ENCODE assay signal across 8 cellular contexts in genomic region chr6:26286168-26286854, GRCh38.
DNase-seq lines count a peak whose midpoint lies in the region; ATAC-seq, FAIRE-seq and TF ChIP-seq lines count a peak whose summit lies in the region.

No MANE protein-coding gene starts in this region.

- peak; percentile 46 for DNase-seq in AG20443 (ENCODE audit: low spot score)
- DNase-seq in NCI-H82 treated with DMSO at 0.1 percent for 48 hours (lab: John Stamatoyannopoulos, UW; ENCODE audit: unreplicated experiment): peak; percentile 66
- DNase-seq in activated CD8-positive, alpha-beta T cell treated with anti-CD3 and anti-CD28 coated beads for 36 hours: peak; percentile 76
- DNase-seq in mesendoderm: peak; percentile 62
- DNase-seq in stimulated activated CD8-positive, alpha-beta memory T cell treated with anti-CD3 and anti-CD28 coated beads, Interleukin-4, amount 100 ng/mL, for 24 hours (ENCODE audit: low read depth): peak; percentile 53
- no peak for DNase-seq in D721Med (ENCODE audit: insufficient read length, low spot score)

- CTCF ChIA-PET in activated CD8-positive, alpha-beta T cell treated with anti-CD3 and anti-CD28 coated beads for 36 hours (lab: Charles Lee): interaction anchor here (2.0 to 2.6 kb wide), 2 partner anchors 12 to 36 kb away, joined by 4 to 22 read pairs; a partner anchor contains a TSS

- peaks cover 2% of the 10 kb centered on the region for H3K27me3 Mint-ChIP-seq in activated CD8-positive, alpha-beta T cell treated with anti-CD3 and anti-CD28 coated beads for 36 hours

- H3K4me1 ChIP-seq in ectodermal cell (ENCODE audit: control insufficient read depth, insufficient read depth, low read length) (no peaks in the 10 kb centered on the region), mesendoderm (ENCODE audit: control insufficient read depth, low read depth, low read length) (no peaks in the 10 kb centered on the region)

- peak overlapping the region; percentile 74 for H2BK5ac ChIP-seq in mesendoderm (ENCODE audit: low read length)

- H3K23ac ChIP-seq in mesendoderm (ENCODE audit: low read length): no peak overlapping the region

- no peak overlapping the region for H4K5ac ChIP-seq in mesendoderm (ENCODE audit: low read length)

- peak overlapping the region; percentile 98 for H3K9ac ChIP-seq in mesendoderm (ENCODE audit: low read length)

- H3K36me3 Mint-ChIP-seq in activated CD8-positive, alpha-beta T cell treated with anti-CD3 and anti-CD28 coated beads for 36 hours (ENCODE audit: low read depth): peaks cover 3% of the 10 kb centered on the region

- H4K8ac ChIP-seq in mesendoderm (ENCODE audit: low read depth, low read length): peak overlapping the region; percentile 30

- POLR2A ChIA-PET in activated CD8-positive, alpha-beta T cell treated with anti-CD3 and anti-CD28 coated beads for 36 hours (lab: Charles Lee): interaction anchor here (1.0 to 6.1 kb wide), 15 partner anchors 13 to 1586 kb away, joined by 3 to 242 read pairs (median 18); a partner anchor contains a TSS

- H3K4ac ChIP-seq in mesendoderm (ENCODE audit: low read depth, low read length): peak overlapping the region; percentile 71

- H3K4me3 Mint-ChIP-seq in activated CD8-positive, alpha-beta T cell treated with anti-CD3 and anti-CD28 coated beads for 36 hours: peak overlapping the region; percentile 88

- H2BK15ac ChIP-seq in mesendoderm (replicated peaks; ENCODE audit: low read depth): no peak overlapping the region

- no peaks in the 10 kb centered on the region for H3K27me3 ChIP-seq in ectodermal cell (ENCODE audit: control insufficient read depth, insufficient read depth, low read length, poor library complexity, severe bottlenecking)
- no peaks in the 10 kb centered on the region for H3K27me3 ChIP-seq in mesendoderm (ENCODE audit: insufficient read depth, low read length, poor library complexity)

- no peaks in the 10 kb centered on the region for H3K9me3 ChIP-seq in ectodermal cell (ENCODE audit: control insufficient read depth, low read length)

- H3K27ac ChIP-seq in ectodermal cell (ENCODE audit: insufficient read depth, low read depth, low read length, poor library complexity, severe bottlenecking): peak overlapping the region; percentile 96
- H3K27ac ChIP-seq in mesendoderm (ENCODE audit: low read depth, low read length): peak overlapping the region; percentile 74

- FAIRE-seq in D721Med (lab: Jason Lieb, UNC): no peak

- intact Hi-C loops in activated CD8-positive, alpha-beta T cell treated with anti-CD3 and anti-CD28 coated beads for 36 hours (cut with micrococcal nuclease): no loop called here

- peak overlapping the region; percentile 96 for H3K56ac ChIP-seq in mesendoderm (ENCODE audit: low read length)

- WGBS in ectodermal cell, 2 experiments: 3 to 4% methylated on average over 17 to 18 of the region's 18 CpGs
- WGBS in mesendoderm (ENCODE audit: extremely low coverage, insufficient coverage, low lambda C conversion rate): no CpG with 5 or more reads among the region's 18 CpGs

- no peaks in the 10 kb centered on the region for H3K79me2 ChIP-seq in mesendoderm (ENCODE audit: control insufficient read depth, insufficient read depth, low read length)

- H3K4me2 ChIP-seq in mesendoderm (ENCODE audit: low read length): peak overlapping the region; percentile 66

- no peak for TF ChIP-seq CTCF in activated CD8-positive, alpha-beta T cell treated with anti-CD3 and anti-CD28 coated beads for 36 hours (IDR thresholded peaks at IDR 0.05)
- no peak for TF ChIP-seq CTCF in D721Med (IDR thresholded peaks at IDR 0.05; ENCODE audit: insufficient read depth, missing control alignments)

- H2BK120ac ChIP-seq in mesendoderm (ENCODE audit: low read depth, low read length): peak overlapping the region; percentile 24

- peak; percentile 21 for ATAC-seq in HG02798 (IDR thresholded peaks at IDR 0.05; ENCODE audit: poor library complexity, unreplicated experiment)
- no peak for ATAC-seq in activated CD8-positive, alpha-beta T cell treated with anti-CD3 and anti-CD28 coated beads for 36 hours

- H3K36me3 ChIP-seq in ectodermal cell (ENCODE audit: control insufficient read depth, insufficient read depth, low read length) (no peaks in the 10 kb centered on the region), mesendoderm (ENCODE audit: control insufficient read depth, insufficient read depth, low read length) (no peaks in the 10 kb centered on the region)

- H3K18ac ChIP-seq in mesendoderm (ENCODE audit: low read length): peak overlapping the region; percentile 95

- no peaks in the 10 kb centered on the region for H3K79me1 ChIP-seq in mesendoderm (ENCODE audit: low read length)

- peak overlapping the region; percentile 100 for H3K27ac Mint-ChIP-seq in activated CD8-positive, alpha-beta T cell treated with anti-CD3 and anti-CD28 coated beads for 36 hours

- H2AK5ac ChIP-seq in mesendoderm (ENCODE audit: low read length): no peak overlapping the region

- H3K4me1 Mint-ChIP-seq in activated CD8-positive, alpha-beta T cell treated with anti-CD3 and anti-CD28 coated beads for 36 hours (ENCODE audit: low read depth): peaks cover 15% of the 10 kb centered on the region

- H3K9me3 Mint-ChIP-seq in activated CD8-positive, alpha-beta T cell treated with anti-CD3 and anti-CD28 coated beads for 36 hours: peaks cover 5% of the 10 kb centered on the region

- H3K4me3 ChIP-seq in ectodermal cell (ENCODE audit: insufficient read depth, low read depth, low read length): peak overlapping the region; percentile 86
- peak overlapping the region; percentile 93 for H3K4me3 ChIP-seq in mesendoderm (ENCODE audit: low read length)
